ENCODE assay signal across 8 cellular contexts in genomic region chrX:120560405-120560841, GRCh38. TPM values are rescaled to one million over a fixed set of nuclear protein-coding genes. Genes with fewer than 3 reads are reported as not detected.
A peak's percentile ranks its signal among the peaks of the same experiment; 100 is the strongest.
DNase-seq lines count a peak whose midpoint lies in the region; ATAC-seq lines count a peak whose summit lies in the region.

No MANE protein-coding gene starts in this region.

- H3K27ac ChIP-seq in BLaER1 (peak overlapping the region; percentile 90), HUES64 (ENCODE audit: low read depth, low read length) (peak overlapping the region; percentile 98)

- peak; percentile 26 for ATAC-seq in GM19467 (IDR thresholded peaks at IDR 0.05; ENCODE audit: unreplicated experiment)
- peak; percentile 51 to 56 for ATAC-seq in stimulated activated naive B cell treated with anti-CD40 and anti-IgM and Interleukin-4, amounts not matched to agents 10 μg/mL and 1 μg/mL and 100 μg/mL, for 72 hours (replicated peaks)

- intact Hi-C loops in activated CD4-positive, alpha-beta T cell treated with anti-CD3 and anti-CD28 coated beads, Interleukin-2, amount 10 ng/mL, durations not matched to agents 24 days and 14 days (cut with micrococcal nuclease), result loop anchor here (1.0 to 2.0 kb wide), 2 partner anchors 10 to 310 kb away; partner anchors contain the start of gene ZBTB33

- peaks cover 24% of the 10 kb centered on the region for H3K4me1 ChIP-seq in BLaER1
- 0 out of 2 replicates have a peak, but pooled peaks cover 8% of the 10 kb centered on the region for H3K4me1 ChIP-seq in HUES64 (ENCODE audit: insufficient read depth, low read length)
- H3K4me1 ChIP-seq in mononuclear cell (ENCODE audit: insufficient read depth, low read length), result peaks cover 16% of the 10 kb centered on the region

- no peaks in the 10 kb centered on the region for H3K27me3 Mint-ChIP-seq in activated CD4-positive, alpha-beta T cell treated with anti-CD3 and anti-CD28 coated beads, Interleukin-2, amount 10 ng/mL, durations not matched to agents 24 days and 14 days
- H3K27me3 Mint-ChIP-seq in stimulated activated naive B cell treated with anti-CD40 and anti-IgM and Interleukin-4, amounts not matched to agents 10 μg/mL and 1 μg/mL and 100 μg/mL, for 72 hours, result no peaks in the 10 kb centered on the region

- H3K9me3 ChIP-seq in BLaER1 (no peaks in the 10 kb centered on the region), HUES64 (ENCODE audit: insufficient read depth, low read depth, low read length) (no peaks in the 10 kb centered on the region), mononuclear cell (ENCODE audit: low read depth, low read length) (no peaks in the 10 kb centered on the region)

- H3K27me3 ChIP-seq in BLaER1, result no peaks in the 10 kb centered on the region
- H3K27me3 ChIP-seq in HUES64 (ENCODE audit: insufficient read depth, low read length), result no peaks in the 10 kb centered on the region
- no peaks in the 10 kb centered on the region for H3K27me3 ChIP-seq in mononuclear cell (ENCODE audit: insufficient read depth, low read length)

- H3K4me3 ChIP-seq in BLaER1 (peak overlapping the region; percentile 71), HUES64 (ENCODE audit: low read length) (peak overlapping the region; percentile 92), mononuclear cell (ENCODE audit: low read length) (peak overlapping the region; percentile 72)

- WGBS in HUES64, result 2% methylated on average over 8 of the region's 10 CpGs

- DNase-seq in activated CD4-positive, alpha-beta T cell treated with anti-CD3 and anti-CD28 coated beads, Interleukin-2, amount 10 ng/mL, durations not matched to agents 24 days and 14 days, result peak; percentile 82
- DNase-seq in ecto neural progenitor cell (ENCODE audit: low spot score), result peak; percentile 44
- peak; percentile 23 for DNase-seq in stimulated activated naive B cell treated with anti-CD40 and anti-IgM and Interleukin-4, amounts not matched to agents 10 μg/mL and 1 μg/mL and 100 μg/mL, for 72 hours
- DNase-seq in HK-2 (ENCODE audit: unreplicated experiment), result no peak

- H4K20me1 ChIP-seq in BLaER1, result no peaks in the 10 kb centered on the region

- H3K4me2 ChIP-seq in BLaER1, result peak overlapping the region; percentile 69

- H3K36me3 ChIP-seq in BLaER1, result peaks cover 11% of the 10 kb centered on the region
- H3K36me3 ChIP-seq in HUES64 (ENCODE audit: insufficient read depth, low read length), result peaks cover 16% of the 10 kb centered on the region; the same call in 1 of the 2 replicates

- peak overlapping the region; percentile 99 for H3K4me3 Mint-ChIP-seq in activated CD4-positive, alpha-beta T cell treated with anti-CD3 and anti-CD28 coated beads, Interleukin-2, amount 10 ng/mL, durations not matched to agents 24 days and 14 days
- H3K4me3 Mint-ChIP-seq in stimulated activated naive B cell treated with anti-CD40 and anti-IgM and Interleukin-4, amounts not matched to agents 10 μg/mL and 1 μg/mL and 100 μg/mL, for 72 hours, result peak overlapping the region; percentile 89 to 93

- no peaks in the 10 kb centered on the region for H3K9me3 Mint-ChIP-seq in activated CD4-positive, alpha-beta T cell treated with anti-CD3 and anti-CD28 coated beads, Interleukin-2, amount 10 ng/mL, durations not matched to agents 24 days and 14 days
- H3K9me3 Mint-ChIP-seq in stimulated activated naive B cell treated with anti-CD40 and anti-IgM and Interleukin-4, amounts not matched to agents 10 μg/mL and 1 μg/mL and 100 μg/mL, for 72 hours, result no peaks in the 10 kb centered on the region

- H3K4me1 Mint-ChIP-seq in activated CD4-positive, alpha-beta T cell treated with anti-CD3 and anti-CD28 coated beads, Interleukin-2, amount 10 ng/mL, durations not matched to agents 24 days and 14 days, result peaks cover 21% of the 10 kb centered on the region
- peaks cover 5 to 12% of the 10 kb centered on the region in 2 donors for H3K4me1 Mint-ChIP-seq in stimulated activated naive B cell treated with anti-CD40 and anti-IgM and Interleukin-4, amounts not matched to agents 10 μg/mL and 1 μg/mL and 100 μg/mL, for 72 hours

- peak overlapping the region; percentile 85 for H3K9ac ChIP-seq in BLaER1
- H3K9ac ChIP-seq in HUES64 (ENCODE audit: low read depth, low read length), result peak overlapping the region; percentile 90

- H3K27ac Mint-ChIP-seq in activated CD4-positive, alpha-beta T cell treated with anti-CD3 and anti-CD28 coated beads, Interleukin-2, amount 10 ng/mL, durations not matched to agents 24 days and 14 days, result peak overlapping the region; percentile 99
- H3K27ac Mint-ChIP-seq in stimulated activated naive B cell treated with anti-CD40 and anti-IgM and Interleukin-4, amounts not matched to agents 10 μg/mL and 1 μg/mL and 100 μg/mL, for 72 hours, result peak overlapping the region; percentile 92

- H3K36me3 Mint-ChIP-seq in activated CD4-positive, alpha-beta T cell treated with anti-CD3 and anti-CD28 coated beads, Interleukin-2, amount 10 ng/mL, durations not matched to agents 24 days and 14 days (ENCODE audit: low read depth), result peaks cover 11% of the 10 kb centered on the region
- H3K36me3 Mint-ChIP-seq in stimulated activated naive B cell treated with anti-CD40 and anti-IgM and Interleukin-4, amounts not matched to agents 10 μg/mL and 1 μg/mL and 100 μg/mL, for 72 hours, result no peaks in the 10 kb centered on the region

RNA-seq across cellular contexts. Expression of gene CUL4B, which starts 0.3 kb away (rescaled TPM):
- polyA plus RNA-seq in HUES64 (2013, experiment 1 of 2), result 30.9 TPM
- polyA plus RNA-seq in HUES64 (2013, experiment 2 of 2), result 35.1 TPM
- total RNA-seq in activated CD4-positive, alpha-beta T cell treated with anti-CD3 and anti-CD28 coated beads, Interleukin-2, amount 10 ng/mL, durations not matched to agents 24 days and 14 days, result 30.4 and 30.5 TPM in 2 replicates
- total RNA-seq in mononuclear cell, result 26.2 TPM

RNA-seq across cellular contexts. Expression of gene MCTS1, which starts 43.5 kb away (rescaled TPM):
- 33.2 TPM for polyA plus RNA-seq in HUES64 (2013, experiment 1 of 2)
- 37.3 TPM for polyA plus RNA-seq in HUES64 (2013, experiment 2 of 2)
- total RNA-seq in activated CD4-positive, alpha-beta T cell treated with anti-CD3 and anti-CD28 coated beads, Interleukin-2, amount 10 ng/mL, durations not matched to agents 24 days and 14 days, result 78.5 and 79.0 TPM in 2 replicates
- 14.6 TPM for total RNA-seq in mononuclear cell
